ENCODE assay signal across 11 cellular contexts in the genomic region with DNA sequence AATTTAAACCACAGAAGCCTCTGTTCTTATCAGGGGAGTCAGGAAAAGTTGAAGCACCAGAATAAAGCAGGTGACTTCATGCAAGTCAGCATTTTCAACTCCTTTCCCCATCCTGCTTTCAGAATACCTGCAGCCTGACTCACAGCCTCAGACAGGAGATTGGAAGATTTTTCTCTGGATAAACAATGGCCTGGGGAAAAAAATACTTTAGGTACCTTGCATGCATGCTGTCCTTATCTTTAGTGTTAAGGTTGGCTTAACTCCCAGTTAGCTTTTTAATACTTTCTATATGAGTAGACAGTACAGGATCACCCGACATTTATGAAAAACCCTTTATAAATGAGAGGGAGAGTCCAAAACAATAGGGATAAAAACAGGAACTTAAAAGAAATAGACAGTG. TPM values are rescaled to one million over a fixed set of nuclear protein-coding genes. Genes with fewer than 3 reads are reported as not detected.
DNase-seq lines count a peak whose midpoint lies in the region; ATAC-seq and TF ChIP-seq lines count a peak whose summit lies in the region.
"Had no signal": no experiment of that assay in that cellular context is flagged by ENCODE, and none has a peak within 500 bp of the region (broad histone marks: within the 10 kb centered on the region; RNA-seq: fewer than 3 reads in every experiment).

No MANE protein-coding gene starts in this region.

- no peak overlapping the region for H3K27ac ChIP-seq in endodermal cell (ENCODE audit: low read depth, low read length)
- H3K27ac ChIP-seq in neutrophil, result peak overlapping the region; percentile 37
- H3K27ac ChIP-seq: SK-N-MC had no signal

- 100% methylated on average over 1 of the region's 1 CpG; no CpG with 5 or more reads in 1 of the 2 experiments for WGBS in endodermal cell (ENCODE audit: insufficient coverage in 1 of 2, insufficient read length in 1 of 2), 2 experiments

- no TSS peak for BruUV-seq in Caco-2 (replicated peaks; lab: Mats Ljungman, UMichigan)

- H3K4me1 Mint-ChIP-seq in Caco-2 (ENCODE audit: low read depth, unreplicated experiment), result peaks cover 37% of the 10 kb centered on the region
- peaks cover 8% of the 10 kb centered on the region for H3K4me1 Mint-ChIP-seq in endodermal cell
- H3K4me1 Mint-ChIP-seq in activated T-helper 1 cell treated with anti-CD3 and anti-CD28 coated beads, Interleukin-12 subunit alpha, Interleukin-12 subunit beta, Interleukin-2, Interleukin-4 antibody, amounts not matched to agents 30 ng/mL and 10 ng/mL and 1 ng/mL, durations not matched to agents 14 hours and 24 hours and 36 hours (ENCODE audit: low read depth), result peaks cover 5% of the 10 kb centered on the region

- H3K36me3 Mint-ChIP-seq in Caco-2 (ENCODE audit: insufficient read depth, unreplicated experiment) (peaks cover 46% of the 10 kb centered on the region), endodermal cell (ENCODE audit: low read depth) (peaks cover 73% of the 10 kb centered on the region)
- peaks cover 45% of the 10 kb centered on the region for H3K36me3 Mint-ChIP-seq in activated T-helper 1 cell treated with anti-CD3 and anti-CD28 coated beads, Interleukin-12 subunit alpha, Interleukin-12 subunit beta, Interleukin-2, Interleukin-4 antibody, amounts not matched to agents 30 ng/mL and 10 ng/mL and 1 ng/mL, durations not matched to agents 14 hours and 24 hours and 36 hours (ENCODE audit: low read depth)

- H3K9ac ChIP-seq in endodermal cell (ENCODE audit: extremely low read depth, low read length, poor library complexity, severe bottlenecking), result no peak overlapping the region

- CTCF ChIA-PET in Caco-2 (lab: Charles Lee), result no interaction called here

- H3K4me3 ChIP-seq in Caco-2 (ENCODE audit: low read depth, low read length) (no peak overlapping the region), endodermal cell (ENCODE audit: low read length) (no peak overlapping the region), neutrophil (ENCODE audit: low read depth in 1 of 2, low read length in 1 of 2) (no peak overlapping the region)
- H3K4me3 ChIP-seq: SK-N-MC had no signal

- no peaks in the 10 kb centered on the region for H3K9me3 ChIP-seq in Caco-2
- H3K9me3 ChIP-seq in endodermal cell (ENCODE audit: control insufficient read depth, low read length), result peaks cover 46% of the 10 kb centered on the region
- H3K9me3 ChIP-seq in neutrophil, result no peaks in the 10 kb centered on the region

- DNase-seq in Caco-2 (peak; percentile 78 to 82), M059J (ENCODE audit: low read depth) (peak; percentile 99), endodermal cell (no peak)
- no peak for DNase-seq in activated T-helper 1 cell treated with anti-CD3 and anti-CD28 coated beads, Interleukin-12 subunit alpha, Interleukin-12 subunit beta, Interleukin-2, Interleukin-4 antibody, amounts not matched to agents 30 ng/mL and 10 ng/mL and 1 ng/mL, durations not matched to agents 14 hours and 24 hours and 36 hours (ENCODE audit: low spot score)
- DNase-seq: immature natural killer cell had no signal

- H3K27me3 ChIP-seq in Caco-2 (replicated peaks; ENCODE audit: control insufficient read depth, insufficient read depth, low read length), result no peaks in the 10 kb centered on the region
- no peaks in the 10 kb centered on the region for H3K27me3 ChIP-seq in endodermal cell (ENCODE audit: control insufficient read depth, insufficient read depth, low read length, poor library complexity, severe bottlenecking)
- H3K27me3 ChIP-seq in neutrophil, result no peaks in the 10 kb centered on the region

- H3K4me3 Mint-ChIP-seq in Caco-2 (ENCODE audit: unreplicated experiment) (peak overlapping the region; percentile 49), endodermal cell (no peak overlapping the region)
- no peak overlapping the region for H3K4me3 Mint-ChIP-seq in activated T-helper 1 cell treated with anti-CD3 and anti-CD28 coated beads, Interleukin-12 subunit alpha, Interleukin-12 subunit beta, Interleukin-2, Interleukin-4 antibody, amounts not matched to agents 30 ng/mL and 10 ng/mL and 1 ng/mL, durations not matched to agents 14 hours and 24 hours and 36 hours
- H3K4me3 Mint-ChIP-seq: immature natural killer cell had no signal

- POLR2A ChIA-PET in Caco-2 (lab: Charles Lee), result interaction anchor here (0.5 to 1.0 kb wide), 2 partner anchors 53 to 57 kb away, joined by 6 to 10 read pairs; partner anchors contain the start of gene PAK2

- H3K4me1 ChIP-seq in Caco-2 (peaks cover 67% of the 10 kb centered on the region), endodermal cell (ENCODE audit: control insufficient read depth, insufficient read depth, low read length) (peaks cover 3% of the 10 kb centered on the region), neutrophil (ENCODE audit: control insufficient read depth in 1 of 2, insufficient read depth in 1 of 2, low read depth in 1 of 2, low read length in 1 of 2) (no peaks in the 10 kb centered on the region)

- H3K36me3 ChIP-seq in Caco-2 (ENCODE audit: control insufficient read depth, insufficient read depth, low read length), result no peaks in the 10 kb centered on the region; the same call in 1 of the 2 replicates
- peaks cover 70% of the 10 kb centered on the region for H3K36me3 ChIP-seq in endodermal cell (ENCODE audit: control insufficient read depth, insufficient read depth, low read length)
- H3K36me3 ChIP-seq in neutrophil, result peaks cover 22% of the 10 kb centered on the region

- H3K27ac Mint-ChIP-seq in Caco-2 (ENCODE audit: unreplicated experiment), result peak overlapping the region; percentile 80
- peak overlapping the region; percentile 88 for H3K27ac Mint-ChIP-seq in endodermal cell
- no peak overlapping the region for H3K27ac Mint-ChIP-seq in activated T-helper 1 cell treated with anti-CD3 and anti-CD28 coated beads, Interleukin-12 subunit alpha, Interleukin-12 subunit beta, Interleukin-2, Interleukin-4 antibody, amounts not matched to agents 30 ng/mL and 10 ng/mL and 1 ng/mL, durations not matched to agents 14 hours and 24 hours and 36 hours
- H3K27ac Mint-ChIP-seq: activated naive CD4-positive, alpha-beta T cell treated with anti-CD3 and anti-CD28 coated beads, Interleukin-2, amount 50 U/mL, for 72 hours had no signal

- intact Hi-C loops in Caco-2 (cut with micrococcal nuclease; ENCODE audit: unreplicated experiment), result loop anchor here (1.0 to 5.0 kb wide), 3 partner anchors 41 to 150 kb away; partner anchors contain the start of gene NCBP2
- intact Hi-C loops in activated T-helper 1 cell treated with anti-CD3 and anti-CD28 coated beads, Interleukin-12 subunit alpha, Interleukin-12 subunit beta, Interleukin-2, Interleukin-4 antibody, amounts not matched to agents 30 ng/mL and 10 ng/mL and 1 ng/mL, durations not matched to agents 14 hours and 24 hours and 36 hours (cut with micrococcal nuclease), result no loop called here

- TF ChIP-seq CTCF in Caco-2 (IDR thresholded peaks at IDR 0.05; ENCODE audit: insufficient read depth in 1 of 2, low read depth in 1 of 2, low read length in 1 of 2, severe bottlenecking in 1 of 2, unreplicated experiment in 1 of 2) (no peak), endodermal cell (conservative IDR thresholded peaks at IDR 0.05) (no peak), neutrophil (IDR thresholded peaks at IDR 0.05) (no peak)

- H3K9me3 Mint-ChIP-seq in Caco-2 (ENCODE audit: unreplicated experiment), result peaks cover 11% of the 10 kb centered on the region
- H3K9me3 Mint-ChIP-seq in endodermal cell, result peaks cover 60% of the 10 kb centered on the region
- H3K9me3 Mint-ChIP-seq in activated T-helper 1 cell treated with anti-CD3 and anti-CD28 coated beads, Interleukin-12 subunit alpha, Interleukin-12 subunit beta, Interleukin-2, Interleukin-4 antibody, amounts not matched to agents 30 ng/mL and 10 ng/mL and 1 ng/mL, durations not matched to agents 14 hours and 24 hours and 36 hours, result peaks cover 22% of the 10 kb centered on the region
- H3K9me3 Mint-ChIP-seq: immature natural killer cell had no signal

- H3K27me3 Mint-ChIP-seq in Caco-2 (ENCODE audit: insufficient read depth, unreplicated experiment), result no peaks in the 10 kb centered on the region
- no peaks in the 10 kb centered on the region for H3K27me3 Mint-ChIP-seq in endodermal cell (ENCODE audit: insufficient read depth)
- H3K27me3 Mint-ChIP-seq in activated T-helper 1 cell treated with anti-CD3 and anti-CD28 coated beads, Interleukin-12 subunit alpha, Interleukin-12 subunit beta, Interleukin-2, Interleukin-4 antibody, amounts not matched to agents 30 ng/mL and 10 ng/mL and 1 ng/mL, durations not matched to agents 14 hours and 24 hours and 36 hours (ENCODE audit: insufficient read depth), result no peaks in the 10 kb centered on the region

- ATAC-seq in HG03342 (IDR thresholded peaks at IDR 0.05; ENCODE audit: unreplicated experiment), result no peak
- no peak for ATAC-seq in GM18502 (IDR thresholded peaks at IDR 0.05; ENCODE audit: poor library complexity, unreplicated experiment)
- ATAC-seq in HG03442 (IDR thresholded peaks at IDR 0.05; ENCODE audit: unreplicated experiment), result no peak
- ATAC-seq: activated naive CD4-positive, alpha-beta T cell treated with anti-CD3 and anti-CD28 coated beads, Interleukin-2, amount 50 U/mL, for 72 hours had no signal

RNA-seq across cellular contexts. Expression of gene PAK2, which starts 53.6 kb away (rescaled TPM):
- total RNA-seq in Caco-2 (2022), result 73.7 and 89.6 TPM in 2 replicates
- total RNA-seq in M059J (2014; rRNA removed; shearing (Covaris generic)), result 35.2 and 57.4 TPM in 2 replicates
- 10 to 100 TPM; 58.7 to 76.6 TPM for total RNA-seq in endodermal cell
- polyA plus RNA-seq in endodermal cell (2013, experiment 1 of 2), result 68.8 TPM
- 63.1 TPM for polyA plus RNA-seq in endodermal cell (2013, experiment 2 of 2)
- 82.5 and 86.5 TPM in 2 replicates for total RNA-seq in activated T-helper 1 cell treated with anti-CD3 and anti-CD28 coated beads, Interleukin-12 subunit alpha, Interleukin-12 subunit beta, Interleukin-2, Interleukin-4 antibody, amounts not matched to agents 30 ng/mL and 10 ng/mL and 1 ng/mL, durations not matched to agents 14 hours and 24 hours and 36 hours

Comparison
In these comparisons a context has a peak if more than half of its experiments do, and no peak if none do; other contexts are left out.
1. DNase-seq: peak in Caco-2 (2 of 2) and M059J (single experiment); none in endodermal cell (single experiment) and activated T-helper 1 cell treated with anti-CD3 and anti-CD28 coated beads, Interleukin-12 subunit alpha, Interleukin-12 subunit beta, Interleukin-2, Interleukin-4 antibody, amounts not matched to agents 30 ng/mL and 10 ng/mL and 1 ng/mL, durations not matched to agents 14 hours and 24 hours and 36 hours (single experiment).